In genomic region chr10:45464958-45465567, GRCh38 we compare ENCODE assay signal across 8 cellular contexts.
A peak's percentile ranks its signal among the peaks of the same experiment; 100 is the strongest.
DNase-seq lines count a peak whose midpoint lies in the region; ATAC-seq and TF ChIP-seq lines count a peak whose summit lies in the region.

No MANE protein-coding gene starts in this region.

- no peaks in the 10 kb centered on the region for H4K20me1 ChIP-seq in fibroblast of lung (ENCODE audit: control insufficient read depth, extremely low read depth, insufficient read depth, low read length)
- no peaks in the 10 kb centered on the region for H4K20me1 ChIP-seq in neural progenitor cell (ENCODE audit: low read depth)

- H3K27ac Mint-ChIP-seq in activated T-cell treated with anti-CD3 and anti-CD28 coated beads, Interleukin-2, amount 50 U/mL, for 72 hours = no peak overlapping the region
- H3K27ac Mint-ChIP-seq in neural progenitor cell = no peak overlapping the region

- H3K4me3 ChIP-seq in Panc1 (ENCODE audit: low read depth in 2 of 2, low read length in 2 of 2) = no peak overlapping the region
- no peak overlapping the region for H3K4me3 ChIP-seq in fibroblast of lung (replicated peaks in 1 of 4; ENCODE audit: control extremely low read depth in 1 of 4, insufficient read depth in 1 of 4, low read depth in 3 of 4, low read length in 4 of 4)
- no peak overlapping the region for H3K4me3 ChIP-seq in neural progenitor cell
- no peak overlapping the region for H3K4me3 ChIP-seq in stomach

- no peak for TF ChIP-seq EP300 in stomach (IDR thresholded peaks at IDR 0.05)

- 17 to 22% (median 20%) methylated on average over 6 of the region's 6 CpGs for WGBS in stomach, 5 donors

- POLR2A ChIA-PET in Panc1 (lab: Charles Lee) = no interaction called here

- H3K27me3 Mint-ChIP-seq in activated T-cell treated with anti-CD3 and anti-CD28 coated beads, Interleukin-2, amount 50 U/mL, for 72 hours (ENCODE audit: low read depth) = no peaks in the 10 kb centered on the region
- peaks cover 5% of the 10 kb centered on the region for H3K27me3 Mint-ChIP-seq in neural progenitor cell (ENCODE audit: insufficient read depth, low read depth)

- H3K9me3 ChIP-seq in Panc1 (ENCODE audit: control insufficient read depth, insufficient read depth, low read depth, low read length) = no peaks in the 10 kb centered on the region
- no peaks in the 10 kb centered on the region for H3K9me3 ChIP-seq in fibroblast of lung (ENCODE audit: control insufficient read depth, insufficient read depth, low read depth, low read length)
- H3K9me3 ChIP-seq in neural progenitor cell (ENCODE audit: low read depth) = no peaks in the 10 kb centered on the region
- no peaks in the 10 kb centered on the region for H3K9me3 ChIP-seq in stomach

- H3K4me1 ChIP-seq in Panc1 (ENCODE audit: control insufficient read depth, insufficient read depth, low read length) (peaks cover 39% of the 10 kb centered on the region), fibroblast of lung (ENCODE audit: control insufficient read depth, extremely low read depth, insufficient read depth, low read length) (no peaks in the 10 kb centered on the region), neural progenitor cell (peaks cover 11% of the 10 kb centered on the region), stomach (peaks cover 4 to 29% (median 8%) of the 10 kb centered on the region in 4 donors)

- H3K9me3 Mint-ChIP-seq in activated T-cell treated with anti-CD3 and anti-CD28 coated beads, Interleukin-2, amount 50 U/mL, for 72 hours = no peaks in the 10 kb centered on the region
- no peaks in the 10 kb centered on the region for H3K9me3 Mint-ChIP-seq in neural progenitor cell

- H3K36me3 ChIP-seq in Panc1 (ENCODE audit: control insufficient read depth, insufficient read depth, low read length) = no peaks in the 10 kb centered on the region
- no peaks in the 10 kb centered on the region for H3K36me3 ChIP-seq in fibroblast of lung (ENCODE audit: control insufficient read depth, insufficient read depth, low read length)
- no peaks in the 10 kb centered on the region for H3K36me3 ChIP-seq in neural progenitor cell
- H3K36me3 ChIP-seq in stomach = peaks cover 0 to 30% (median 30%) of the 10 kb centered on the region in 4 donors

- in situ Hi-C loops in Panc1 (cut with HindIII; ENCODE audit: low pct_unique_long_range_greater_than_20kb, low sequenced_read_pairs) = no loop called here

- DNase-seq in CD1c-positive myeloid dendritic cell (ENCODE audit: extremely low spot score) (peak; percentile 81), Panc1 (ENCODE audit: low read depth, low spot score) (peak; percentile 50), fibroblast of lung (ENCODE audit: low read depth in 2 of 2) (peak; percentile 47 to 71), neural progenitor cell (ENCODE audit: low spot score) (peak; percentile 83), stomach (peak; percentile 79)
- peak; percentile 78 to 82 for DNase-seq in activated T-cell treated with anti-CD3 and anti-CD28 coated beads, Interleukin-2, amount 50 U/mL, for 72 hours

- CTCF ChIA-PET in Panc1 (lab: Charles Lee) = interaction anchor here (0.6 to 1.7 kb wide), 4 partner anchors 116 to 211 kb away, joined by 3 to 6 read pairs (median 4); partner anchors contain the start of gene ZFAND4

- H3K4me2 ChIP-seq in fibroblast of lung (ENCODE audit: extremely low read depth, insufficient read depth, low read length) (no peak overlapping the region), neural progenitor cell (no peak overlapping the region)

- peak; percentile 99 for TF ChIP-seq CTCF in Panc1 (IDR thresholded peaks at IDR 0.05)
- TF ChIP-seq CTCF in fibroblast of lung (conservative IDR thresholded peaks at IDR 0.05 in 1 of 2, IDR thresholded peaks at IDR 0.05 in 1 of 2; ENCODE audit: low read depth in 1 of 2, low read length in 2 of 2) = peak; percentile 97 to 99
- TF ChIP-seq CTCF in neural progenitor cell (IDR thresholded peaks at IDR 0.05) = peak; percentile 90
- TF ChIP-seq CTCF in stomach (IDR thresholded peaks at IDR 0.05) = peak in 5 of 7 experiments; percentile 69 to 91 (median 86)

- H3K27ac ChIP-seq in Panc1 (ENCODE audit: low read length) (peak overlapping the region; percentile 52), fibroblast of lung (ENCODE audit: insufficient read depth, low read length) (no peak overlapping the region), neural progenitor cell (no peak overlapping the region), stomach (no peak overlapping the region)

- no TSS peak for BruUV-seq in Panc1 (replicated peaks; lab: Mats Ljungman, UMichigan)

- H3K4me3 Mint-ChIP-seq in activated T-cell treated with anti-CD3 and anti-CD28 coated beads, Interleukin-2, amount 50 U/mL, for 72 hours = no peak overlapping the region
- no peak overlapping the region for H3K4me3 Mint-ChIP-seq in neural progenitor cell

- no peaks in the 10 kb centered on the region for H3F3A ChIP-seq in neural progenitor cell (ENCODE audit: low read depth)

- ATAC-seq in GM19035 (IDR thresholded peaks at IDR 0.05; ENCODE audit: unreplicated experiment) (peak; percentile 44), HG03378 (IDR thresholded peaks at IDR 0.05; ENCODE audit: unreplicated experiment) (peak; percentile 30), Panc1 (peak; percentile 98)
- ATAC-seq in activated T-cell treated with anti-CD3 and anti-CD28 coated beads, Interleukin-2, amount 50 U/mL, for 72 hours (replicated peaks in 1 of 2) = peak; percentile 96

- no peaks in the 10 kb centered on the region for H3K27me3 ChIP-seq in Panc1 (ENCODE audit: control insufficient read depth, insufficient read depth, low read length)
- H3K27me3 ChIP-seq in fibroblast of lung (ENCODE audit: control insufficient read depth, insufficient read depth, low read length) = no peaks in the 10 kb centered on the region
- H3K27me3 ChIP-seq in neural progenitor cell = no peaks in the 10 kb centered on the region
- no peaks in the 10 kb centered on the region for H3K27me3 ChIP-seq in stomach

- H3K36me3 Mint-ChIP-seq in activated T-cell treated with anti-CD3 and anti-CD28 coated beads, Interleukin-2, amount 50 U/mL, for 72 hours (ENCODE audit: insufficient read depth in 2 of 2) = no peaks in the 10 kb centered on the region
- H3K36me3 Mint-ChIP-seq in neural progenitor cell = no peaks in the 10 kb centered on the region

- H3K9ac ChIP-seq in fibroblast of lung (ENCODE audit: insufficient read depth, low read length) (no peak overlapping the region), neural progenitor cell (no peak overlapping the region)

- TF ChIP-seq POLR2A in stomach (IDR thresholded peaks at IDR 0.05) = no peak

- peaks cover 30% of the 10 kb centered on the region for H3K4me1 Mint-ChIP-seq in activated T-cell treated with anti-CD3 and anti-CD28 coated beads, Interleukin-2, amount 50 U/mL, for 72 hours (ENCODE audit: low read depth)
- H3K4me1 Mint-ChIP-seq in neural progenitor cell = peaks cover 10% of the 10 kb centered on the region

- H2AFZ ChIP-seq in fibroblast of lung (ENCODE audit: low read length) = no peak overlapping the region
- H2AFZ ChIP-seq in neural progenitor cell (replicated peaks) = no peak overlapping the region

- no peaks in the 10 kb centered on the region for H3K79me2 ChIP-seq in fibroblast of lung (ENCODE audit: control insufficient read depth, insufficient read depth, low read length)
- H3K79me2 ChIP-seq in neural progenitor cell (ENCODE audit: low read depth) = no peaks in the 10 kb centered on the region

- intact Hi-C loops in Panc1 (cut with micrococcal nuclease; ENCODE audit: unreplicated experiment) = loop anchor here (5.0 kb wide), 1 partner anchor 127 kb away; no protein-coding TSS in a partner anchor
- intact Hi-C loops in stomach (cut with DNase I; ENCODE audit: low total_unique reads) = no loop called here

Comparison
In these comparisons a context has a peak if more than half of its experiments do, and no peak if none do; other contexts are left out.
1. ATAC-seq: peak in every context shown above with its lines; median percentile 98 in Panc1; 96 in activated T-cell treated with anti-CD3 and anti-CD28 coated beads, Interleukin-2, amount 50 U/mL, for 72 hours; 44 in GM19035; 30 in HG03378.